Comparison of ENCODE assay signal across 15 cellular contexts in genomic region chr1:230112782-230113181, GRCh38. TPM values are rescaled to one million over a fixed set of nuclear protein-coding genes. Genes with fewer than 3 reads are reported as not detected.
DNase-seq lines count a peak whose midpoint lies in the region; ATAC-seq and TF ChIP-seq lines count a peak whose summit lies in the region.
"Had no signal": no experiment of that assay in that cellular context is flagged by ENCODE, and none has a peak within 500 bp of the region (broad histone marks: within the 10 kb centered on the region; RNA-seq: fewer than 3 reads in every experiment).

No MANE protein-coding gene starts in this region.

- peaks cover 70% of the 10 kb centered on the region for H3K4me1 Mint-ChIP-seq in activated naive CD4-positive, alpha-beta T cell treated with anti-CD3 and anti-CD28 coated beads, Interleukin-2, amount 50 U/mL, for 24 hours

- H3K4me1 ChIP-seq in mucosa of rectum (ENCODE audit: control insufficient read depth in 2 of 2, insufficient read depth in 2 of 2, low read length in 2 of 2) = peaks cover 9 to 18% of the 10 kb centered on the region in 2 donors
- H3K4me1 ChIP-seq in thyroid gland = peaks cover 11 to 29% of the 10 kb centered on the region in 2 donors

- H3K36me3 ChIP-seq in mucosa of rectum (ENCODE audit: control insufficient read depth in 2 of 2, insufficient read depth in 2 of 2, low read length in 2 of 2) = no peaks in the 10 kb centered on the region
- no peaks in the 10 kb centered on the region for H3K36me3 ChIP-seq in thyroid gland

- TF ChIP-seq POLR2A in thyroid gland (IDR thresholded peaks at IDR 0.05) = no peak

- H3K9me3 ChIP-seq in mucosa of rectum (ENCODE audit: control insufficient read depth in 2 of 2, low read length in 2 of 2) (no peaks in the 10 kb centered on the region), thyroid gland (no peaks in the 10 kb centered on the region)
- H3K9me3 ChIP-seq: left lung had no signal

- peak overlapping the region; percentile 84 for H3K27ac Mint-ChIP-seq in activated naive CD4-positive, alpha-beta T cell treated with anti-CD3 and anti-CD28 coated beads, Interleukin-2, amount 50 U/mL, for 24 hours
- H3K27ac Mint-ChIP-seq in activated naive CD4-positive, alpha-beta T cell treated with anti-CD3 and anti-CD28 coated beads, Interleukin-2, amount 50 U/mL, for 72 hours = peak overlapping the region in 1 of 2 donors; percentile 76
- H3K27ac Mint-ChIP-seq: activated CD8-positive, alpha-beta memory T cell treated with anti-CD3 and anti-CD28 coated beads, Interleukin-2, amount 10 ng/mL, durations not matched to agents 7 days and 5 days had no signal

- WGBS in thyroid gland, 2 donors = 69 to 70% methylated on average over 5 of the region's 5 CpGs

- intact Hi-C loops in thyroid gland (cut with DNase I) = no loop called here

- H3K9me3 Mint-ChIP-seq in activated naive CD4-positive, alpha-beta T cell treated with anti-CD3 and anti-CD28 coated beads, Interleukin-2, amount 50 U/mL, for 24 hours = no peaks in the 10 kb centered on the region
- H3K9me3 Mint-ChIP-seq in activated naive CD4-positive, alpha-beta T cell treated with anti-CD3 and anti-CD28 coated beads, Interleukin-2, amount 50 U/mL, for 72 hours = no peaks in the 10 kb centered on the region
- H3K9me3 Mint-ChIP-seq: effector memory CD8-positive, alpha-beta T cell had no signal

- H3K27ac ChIP-seq in angular gyrus (ENCODE audit: low read depth, low read length) (peak overlapping the region; percentile 27), mucosa of rectum (ENCODE audit: low read depth in 2 of 2, low read length in 2 of 2) (peak overlapping the region; percentile 17 to 45), thyroid gland (peak overlapping the region in 2 of 3 donors; percentile 21 to 82)

- no peak overlapping the region for H3K4me3 ChIP-seq in mucosa of rectum (ENCODE audit: low read length in 2 of 2)
- H3K4me3 ChIP-seq in thyroid gland (replicated peaks in 1 of 3) = no peak overlapping the region
- H3K4me3 ChIP-seq: GM12878, left lung had no signal

- no peaks in the 10 kb centered on the region for H3K27me3 Mint-ChIP-seq in activated naive CD4-positive, alpha-beta T cell treated with anti-CD3 and anti-CD28 coated beads, Interleukin-2, amount 50 U/mL, for 24 hours
- H3K27me3 Mint-ChIP-seq: activated CD8-positive, alpha-beta memory T cell treated with anti-CD3 and anti-CD28 coated beads, Interleukin-2, amount 10 ng/mL, durations not matched to agents 7 days and 5 days; effector memory CD8-positive, alpha-beta T cell had no signal

- ATAC-seq in activated naive CD4-positive, alpha-beta T cell treated with anti-CD3 and anti-CD28 coated beads, Interleukin-2, amount 50 U/mL, for 72 hours = no peak
- ATAC-seq: activated CD8-positive, alpha-beta memory T cell treated with anti-CD3 and anti-CD28 coated beads, Interleukin-2, amount 10 ng/mL, durations not matched to agents 7 days and 5 days; effector memory CD8-positive, alpha-beta T cell; GM12878 had no signal

- peaks cover 17% of the 10 kb centered on the region for H3K36me3 Mint-ChIP-seq in activated naive CD4-positive, alpha-beta T cell treated with anti-CD3 and anti-CD28 coated beads, Interleukin-2, amount 50 U/mL, for 24 hours
- peaks cover 27 to 49% of the 10 kb centered on the region in 2 donors for H3K36me3 Mint-ChIP-seq in activated naive CD4-positive, alpha-beta T cell treated with anti-CD3 and anti-CD28 coated beads, Interleukin-2, amount 50 U/mL, for 72 hours

- H3K9ac ChIP-seq in mucosa of rectum (ENCODE audit: low read depth in 1 of 2, low read length in 2 of 2) = no peak overlapping the region

- DNase-seq in activated naive CD4-positive, alpha-beta T cell treated with anti-CD3 and anti-CD28 coated beads, Interleukin-2, amount 50 U/mL, for 72 hours (ENCODE audit: low spot score in 2 of 2) = no peak
- no peak for DNase-seq in thyroid gland
- DNase-seq in effector CD4-positive, alpha-beta T cell = no peak
- no peak for DNase-seq in GM19240 (ENCODE audit: insufficient read length, low spot score)
- no peak for DNase-seq in NCI-H2171 treated with DMSO at 0.1 percent for 48 hours (lab: John Stamatoyannopoulos, UW)
- DNase-seq: activated CD8-positive, alpha-beta memory T cell treated with anti-CD3 and anti-CD28 coated beads, Interleukin-2, amount 10 ng/mL, durations not matched to agents 7 days and 5 days; effector memory CD8-positive, alpha-beta T cell; Karpas-422; NCI-H226; T-helper 9 cell had no signal

- no peak for TF ChIP-seq CTCF in thyroid gland (IDR thresholded peaks at IDR 0.05)

- H3K27me3 ChIP-seq in mucosa of rectum (ENCODE audit: control insufficient read depth in 2 of 2, insufficient read depth in 2 of 2, low read length in 2 of 2) = no peaks in the 10 kb centered on the region
- no peaks in the 10 kb centered on the region for H3K27me3 ChIP-seq in thyroid gland
- H3K27me3 ChIP-seq: left lung had no signal

- peak overlapping the region; percentile 19 for H3K4me3 Mint-ChIP-seq in activated naive CD4-positive, alpha-beta T cell treated with anti-CD3 and anti-CD28 coated beads, Interleukin-2, amount 50 U/mL, for 24 hours
- H3K4me3 Mint-ChIP-seq: activated CD8-positive, alpha-beta memory T cell treated with anti-CD3 and anti-CD28 coated beads, Interleukin-2, amount 10 ng/mL, durations not matched to agents 7 days and 5 days; effector memory CD8-positive, alpha-beta T cell had no signal

RNA-seq across cellular contexts. Expression of gene GALNT2, which starts 45.7 kb away (rescaled TPM):
- total RNA-seq in activated naive CD4-positive, alpha-beta T cell treated with anti-CD3 and anti-CD28 coated beads, Interleukin-2, amount 50 U/mL, for 72 hours = 10 to 100 TPM; 58.9 to 88.0 TPM
- 10 to 100 TPM; 26.2 to 48.9 (median 42.3) TPM for total RNA-seq in thyroid gland
